26 cellular contexts compared by ENCODE assay signal in the genomic region with DNA sequence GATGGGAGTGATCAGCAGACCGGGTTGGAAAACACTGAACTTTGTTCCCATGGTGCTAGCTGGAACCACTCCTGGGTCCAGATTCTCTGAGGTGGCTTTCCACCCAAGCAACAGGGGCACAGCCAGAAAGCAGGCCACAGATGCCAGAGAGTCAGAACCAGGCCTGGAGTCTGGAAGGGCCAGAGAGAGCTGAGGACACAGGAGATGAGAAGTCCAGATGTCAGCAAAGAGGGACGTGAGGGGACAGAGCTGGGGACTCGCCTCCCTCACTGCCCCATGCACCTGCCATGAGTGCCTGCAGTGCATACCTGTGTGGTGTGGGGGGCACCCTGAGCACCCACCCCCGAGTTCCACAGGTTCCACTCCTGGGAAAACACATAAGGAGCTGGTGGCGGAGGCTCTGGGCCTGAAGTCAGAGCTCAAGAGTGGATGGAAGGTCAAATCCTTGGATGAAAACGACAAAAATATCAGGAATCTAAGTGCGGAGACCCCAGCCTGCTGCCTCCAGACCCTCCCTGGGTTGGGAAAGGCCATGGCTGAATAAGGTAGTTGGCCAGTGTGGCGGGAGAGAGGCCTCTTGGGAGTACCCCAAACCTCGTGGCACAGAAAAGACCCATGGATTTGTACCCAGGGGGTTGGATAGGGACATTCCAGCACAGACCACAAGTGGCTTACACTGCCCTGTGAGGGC.
DNase-seq lines count a peak whose midpoint lies in the region; ATAC-seq and TF ChIP-seq lines count a peak whose summit lies in the region.
"Had no signal": no experiment of that assay in that cellular context is flagged by ENCODE, and none has a peak within 500 bp of the region (broad histone marks: within the 10 kb centered on the region; RNA-seq: fewer than 3 reads in every experiment).

No MANE protein-coding gene starts in this region.

- H3K9me3 ChIP-seq in tibial artery = no peaks in the 10 kb centered on the region
- H3K9me3 ChIP-seq: transverse colon had no signal

- no peaks in the 10 kb centered on the region for H3K4me1 Mint-ChIP-seq in activated CD4-positive, alpha-beta memory T cell treated with anti-CD3 and anti-CD28 coated beads, Interleukin-2, amount 10 ng/mL, durations not matched to agents 7 days and 5 days
- H3K4me1 Mint-ChIP-seq in activated CD4-positive, alpha-beta memory T cell treated with anti-CD3 and anti-CD28 coated beads for 36 hours (ENCODE audit: low read depth) = no peaks in the 10 kb centered on the region
- H3K4me1 Mint-ChIP-seq in chondrocyte (ENCODE audit: low read depth) = peaks cover 11% of the 10 kb centered on the region
- H3K4me1 Mint-ChIP-seq in activated T-helper 17 cell treated with anti-CD3 and anti-CD28 coated beads, Interleukin-2, amount 50 U/mL, for 72 hours = no peaks in the 10 kb centered on the region
- H3K4me1 Mint-ChIP-seq: activated naive CD4-positive, alpha-beta T cell treated with anti-CD3 and anti-CD28 coated beads, Interleukin-2, amount 10 ng/mL, durations not matched to agents 7 days and 5 days; CD8-positive, alpha-beta memory T cell; stimulated activated naive CD8-positive, alpha-beta T cell treated with anti-CD3 and anti-CD28 coated beads, Interleukin-15, amount 100 ng/mL, for 72 hours had no signal

- H3K27ac Mint-ChIP-seq in activated CD4-positive, alpha-beta memory T cell treated with anti-CD3 and anti-CD28 coated beads, Interleukin-2, amount 10 ng/mL, durations not matched to agents 7 days and 5 days = no peak overlapping the region
- H3K27ac Mint-ChIP-seq in activated CD4-positive, alpha-beta memory T cell treated with anti-CD3 and anti-CD28 coated beads for 36 hours = no peak overlapping the region
- no peak overlapping the region for H3K27ac Mint-ChIP-seq in chondrocyte (ENCODE audit: unreplicated experiment)
- no peak overlapping the region for H3K27ac Mint-ChIP-seq in activated T-helper 17 cell treated with anti-CD3 and anti-CD28 coated beads, Interleukin-2, amount 50 U/mL, for 72 hours
- H3K27ac Mint-ChIP-seq: activated naive CD4-positive, alpha-beta T cell treated with anti-CD3 and anti-CD28 coated beads, Interleukin-2, amount 10 ng/mL, durations not matched to agents 7 days and 5 days; B cell; CD8-positive, alpha-beta memory T cell; IgD-negative memory B cell; stimulated activated naive CD8-positive, alpha-beta T cell treated with anti-CD3 and anti-CD28 coated beads, Interleukin-15, amount 100 ng/mL, for 72 hours; T-helper 2 cell treated with Interferon-gamma antibody and Interleukin-4, amounts not matched to agents 5 μg/mL and 100 μg/mL, for 36 hours had no signal

- no peaks in the 10 kb centered on the region for H3K36me3 ChIP-seq in tibial artery
- H3K36me3 ChIP-seq: cardiac muscle cell, transverse colon, WERI-Rb-1 had no signal

- peak overlapping the region; percentile 43 to 62 for H3K27ac ChIP-seq in tibial artery
- H3K27ac ChIP-seq: A549, cardiac muscle cell, RWPE1, transverse colon, WERI-Rb-1 had no signal

- POLR2A ChIA-PET in activated CD4-positive, alpha-beta memory T cell treated with anti-CD3 and anti-CD28 coated beads, Interleukin-2, amount 10 ng/mL, durations not matched to agents 7 days and 5 days (lab: Charles Lee) = no interaction called here
- POLR2A ChIA-PET in activated CD4-positive, alpha-beta memory T cell treated with anti-CD3 and anti-CD28 coated beads for 36 hours (lab: Charles Lee) = no interaction called here

- TF ChIP-seq CTCF in chondrocyte (IDR thresholded peaks at IDR 0.05) = no peak
- TF ChIP-seq CTCF in tibial artery (IDR thresholded peaks at IDR 0.05) = no peak

- H3K27me3 Mint-ChIP-seq in activated CD4-positive, alpha-beta memory T cell treated with anti-CD3 and anti-CD28 coated beads, Interleukin-2, amount 10 ng/mL, durations not matched to agents 7 days and 5 days = no peaks in the 10 kb centered on the region
- H3K27me3 Mint-ChIP-seq in activated CD4-positive, alpha-beta memory T cell treated with anti-CD3 and anti-CD28 coated beads for 36 hours = peaks cover 9% of the 10 kb centered on the region
- peaks cover 17% of the 10 kb centered on the region for H3K27me3 Mint-ChIP-seq in chondrocyte (ENCODE audit: low read depth)
- H3K27me3 Mint-ChIP-seq in activated T-helper 17 cell treated with anti-CD3 and anti-CD28 coated beads, Interleukin-2, amount 50 U/mL, for 72 hours = peaks cover 19% of the 10 kb centered on the region
- H3K27me3 Mint-ChIP-seq: B cell; stimulated activated naive CD8-positive, alpha-beta T cell treated with anti-CD3 and anti-CD28 coated beads, Interleukin-15, amount 100 ng/mL, for 72 hours had no signal

- H3K4me3 ChIP-seq in tibial artery = no peak overlapping the region
- H3K4me3 ChIP-seq: A549, cardiac muscle cell, transverse colon had no signal

- peak; percentile 4 for DNase-seq in activated CD4-positive, alpha-beta memory T cell treated with anti-CD3 and anti-CD28 coated beads, Interleukin-2, amount 10 ng/mL, durations not matched to agents 7 days and 5 days
- DNase-seq in activated CD4-positive, alpha-beta memory T cell treated with anti-CD3 and anti-CD28 coated beads for 36 hours = no peak
- peak; percentile 46 for DNase-seq in chondrocyte (ENCODE audit: low spot score)
- DNase-seq in mucosa of gallbladder (ENCODE audit: low spot score) = peak; percentile 7
- peak in 1 of 2 donors; percentile 61 for DNase-seq in tibial artery
- no peak for DNase-seq in kidney glomerular epithelial cell (lab: John Stamatoyannopoulos, UW)
- DNase-seq: activated naive CD4-positive, alpha-beta T cell treated with anti-CD3 and anti-CD28 coated beads, Interleukin-2, amount 10 ng/mL, durations not matched to agents 7 days and 5 days; activated T-cell treated with anti-CD3 and anti-CD28 coated beads, Interleukin-2, amount 50 U/mL, for 1 hour; CD8-positive, alpha-beta memory T cell; mesenchymal stem cell; NCI-H1105 treated with DMSO at 0.1 percent for 48 hours; NCI-H2029; NCI-H2227 treated with DMSO at 0.1 percent for 48 hours; occipital lobe; retina; stimulated activated naive CD8-positive, alpha-beta T cell treated with anti-CD3 and anti-CD28 coated beads, Interleukin-15, amount 100 ng/mL, for 72 hours; transverse colon; WERI-Rb-1 had no signal

- no peak for ATAC-seq in HG03457 (IDR thresholded peaks at IDR 0.05; ENCODE audit: unreplicated experiment)
- ATAC-seq in activated T-helper 17 cell treated with anti-CD3 and anti-CD28 coated beads, Interleukin-2, amount 50 U/mL, for 72 hours (replicated peaks) = no peak
- ATAC-seq: A549; stimulated activated naive CD8-positive, alpha-beta T cell treated with anti-CD3 and anti-CD28 coated beads, Interleukin-15, amount 100 ng/mL, for 72 hours had no signal

- CTCF ChIA-PET in activated CD4-positive, alpha-beta memory T cell treated with anti-CD3 and anti-CD28 coated beads, Interleukin-2, amount 10 ng/mL, durations not matched to agents 7 days and 5 days (lab: Charles Lee) = no interaction called here
- CTCF ChIA-PET in activated CD4-positive, alpha-beta memory T cell treated with anti-CD3 and anti-CD28 coated beads for 36 hours (lab: Charles Lee) = no interaction called here

- intact Hi-C loops in activated CD4-positive, alpha-beta memory T cell treated with anti-CD3 and anti-CD28 coated beads for 36 hours (cut with micrococcal nuclease) = no loop called here
- intact Hi-C loops in tibial artery (cut with DNase I; ENCODE audit: low total_unique reads) = no loop called here

- H3K9me3 Mint-ChIP-seq in activated CD4-positive, alpha-beta memory T cell treated with anti-CD3 and anti-CD28 coated beads, Interleukin-2, amount 10 ng/mL, durations not matched to agents 7 days and 5 days = no peaks in the 10 kb centered on the region
- no peaks in the 10 kb centered on the region for H3K9me3 Mint-ChIP-seq in activated CD4-positive, alpha-beta memory T cell treated with anti-CD3 and anti-CD28 coated beads for 36 hours
- no peaks in the 10 kb centered on the region for H3K9me3 Mint-ChIP-seq in chondrocyte (ENCODE audit: low read depth)
- no peaks in the 10 kb centered on the region for H3K9me3 Mint-ChIP-seq in activated T-helper 17 cell treated with anti-CD3 and anti-CD28 coated beads, Interleukin-2, amount 50 U/mL, for 72 hours
- H3K9me3 Mint-ChIP-seq: activated naive CD4-positive, alpha-beta T cell treated with anti-CD3 and anti-CD28 coated beads, Interleukin-2, amount 10 ng/mL, durations not matched to agents 7 days and 5 days; stimulated activated naive CD8-positive, alpha-beta T cell treated with anti-CD3 and anti-CD28 coated beads, Interleukin-15, amount 100 ng/mL, for 72 hours; T-helper 2 cell treated with Interferon-gamma antibody and Interleukin-4, amounts not matched to agents 5 μg/mL and 100 μg/mL, for 36 hours had no signal

- H3K4me3 Mint-ChIP-seq in activated CD4-positive, alpha-beta memory T cell treated with anti-CD3 and anti-CD28 coated beads, Interleukin-2, amount 10 ng/mL, durations not matched to agents 7 days and 5 days = no peak overlapping the region
- H3K4me3 Mint-ChIP-seq in activated CD4-positive, alpha-beta memory T cell treated with anti-CD3 and anti-CD28 coated beads for 36 hours = no peak overlapping the region
- H3K4me3 Mint-ChIP-seq in chondrocyte (ENCODE audit: unreplicated experiment) = no peak overlapping the region
- no peak overlapping the region for H3K4me3 Mint-ChIP-seq in activated T-helper 17 cell treated with anti-CD3 and anti-CD28 coated beads, Interleukin-2, amount 50 U/mL, for 72 hours
- H3K4me3 Mint-ChIP-seq: activated naive CD4-positive, alpha-beta T cell treated with anti-CD3 and anti-CD28 coated beads, Interleukin-2, amount 10 ng/mL, durations not matched to agents 7 days and 5 days; B cell; CD8-positive, alpha-beta memory T cell; IgD-negative memory B cell; stimulated activated naive CD8-positive, alpha-beta T cell treated with anti-CD3 and anti-CD28 coated beads, Interleukin-15, amount 100 ng/mL, for 72 hours; T-helper 2 cell treated with Interferon-gamma antibody and Interleukin-4, amounts not matched to agents 5 μg/mL and 100 μg/mL, for 36 hours had no signal

- H3K27me3 ChIP-seq in tibial artery = no peaks in the 10 kb centered on the region
- H3K27me3 ChIP-seq: transverse colon had no signal

- peaks cover 0 to 31% (median 22%) of the 10 kb centered on the region in 4 donors for H3K4me1 ChIP-seq in tibial artery
- H3K4me1 ChIP-seq: A549, transverse colon had no signal

- H3K36me3 Mint-ChIP-seq in activated CD4-positive, alpha-beta memory T cell treated with anti-CD3 and anti-CD28 coated beads, Interleukin-2, amount 10 ng/mL, durations not matched to agents 7 days and 5 days (ENCODE audit: low read depth) = no peaks in the 10 kb centered on the region
- no peaks in the 10 kb centered on the region for H3K36me3 Mint-ChIP-seq in activated CD4-positive, alpha-beta memory T cell treated with anti-CD3 and anti-CD28 coated beads for 36 hours
- H3K36me3 Mint-ChIP-seq in chondrocyte (ENCODE audit: low read depth) = no peaks in the 10 kb centered on the region
- H3K36me3 Mint-ChIP-seq in activated T-helper 17 cell treated with anti-CD3 and anti-CD28 coated beads, Interleukin-2, amount 50 U/mL, for 72 hours (ENCODE audit: low read depth) = no peaks in the 10 kb centered on the region
- H3K36me3 Mint-ChIP-seq: activated naive CD4-positive, alpha-beta T cell treated with anti-CD3 and anti-CD28 coated beads, Interleukin-2, amount 10 ng/mL, durations not matched to agents 7 days and 5 days; CD8-positive, alpha-beta memory T cell had no signal

Comparison
In these comparisons a context has a peak if more than half of its experiments do, and no peak if none do; other contexts are left out.
1. DNase-seq: peak in activated CD4-positive, alpha-beta memory T cell treated with anti-CD3 and anti-CD28 coated beads, Interleukin-2, amount 10 ng/mL, durations not matched to agents 7 days and 5 days (single experiment), chondrocyte (single experiment) and mucosa of gallbladder (single experiment); none in activated CD4-positive, alpha-beta memory T cell treated with anti-CD3 and anti-CD28 coated beads for 36 hours (single experiment) and kidney glomerular epithelial cell (single experiment).